Comparison of ENCODE assay signal across 8 cellular contexts in the genomic region with DNA sequence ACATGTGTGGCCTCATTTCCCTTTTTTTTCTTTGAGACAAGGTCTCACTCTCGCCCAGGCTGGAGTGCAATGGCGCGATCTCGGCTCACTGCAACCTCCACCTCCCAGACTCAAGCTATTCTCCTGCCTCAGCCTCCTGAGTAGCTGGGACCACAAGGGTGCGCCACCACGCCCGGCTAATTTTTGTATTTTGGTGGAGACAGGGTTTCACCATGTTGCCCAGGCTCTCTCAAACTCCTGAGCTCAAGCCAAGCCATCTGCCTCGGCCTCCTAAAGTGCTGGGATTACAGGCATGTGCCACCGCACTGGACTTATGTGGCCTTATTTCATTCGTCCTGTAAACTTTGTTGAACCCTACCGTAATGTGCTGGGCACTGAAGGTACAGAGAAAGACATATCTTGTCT.
DNase-seq lines count a peak whose midpoint lies in the region; ATAC-seq and TF ChIP-seq lines count a peak whose summit lies in the region.

No MANE protein-coding gene starts in this region.

- TF ChIP-seq CTCF in GM12872 (IDR thresholded peaks at IDR 0.05; ENCODE audit: insufficient read depth, low read depth, low read length) (peak; percentile 35; the same call in 2 of the 3 replicates), fibroblast of pulmonary artery (IDR thresholded peaks at IDR 0.05; ENCODE audit: low read length, missing control alignments) (peak; percentile 32)

- ATAC-seq in GM21360 (IDR thresholded peaks at IDR 0.05; ENCODE audit: unreplicated experiment) (no peak), HG02870 (IDR thresholded peaks at IDR 0.05; ENCODE audit: unreplicated experiment) (no peak)

- H3K27ac ChIP-seq in rectal smooth muscle tissue (ENCODE audit: low read depth, low read length): peak overlapping the region; percentile 96

- H3K4me1 ChIP-seq in rectal smooth muscle tissue (ENCODE audit: control insufficient read depth, insufficient read depth, low read length): peaks cover 5% of the 10 kb centered on the region

- peak overlapping the region; percentile 66 for H3K4me3 ChIP-seq in fibroblast of pulmonary artery (replicated peaks; ENCODE audit: low read depth, low read length)
- H3K4me3 ChIP-seq in rectal smooth muscle tissue (ENCODE audit: low read length): peak overlapping the region; percentile 90

- no peaks in the 10 kb centered on the region for H3K27me3 ChIP-seq in rectal smooth muscle tissue (ENCODE audit: control insufficient read depth, insufficient read depth, low read length)

- DNase-seq in NAMALWA (ENCODE audit: low spot score) (peak; percentile 64), fibroblast of pulmonary artery (ENCODE audit: low read depth) (peak; percentile 32), NCI-H1092 treated with DMSO at 0.1 percent for 48 hours (lab: John Stamatoyannopoulos, UW) (no peak)
- peak; percentile 25 for DNase-seq in activated CD8-positive, alpha-beta memory T cell treated with anti-CD3 and anti-CD28 coated beads, Interleukin-2, amount 50 U/mL, for 4 hours

- H3K9ac ChIP-seq in rectal smooth muscle tissue (ENCODE audit: low read length): peak overlapping the region; percentile 61

- H3K36me3 ChIP-seq in rectal smooth muscle tissue (ENCODE audit: control insufficient read depth, insufficient read depth, low read length): no peaks in the 10 kb centered on the region
